ENCODE assay signal across 1 cellular context in genomic region chr3:175215833-175216232, GRCh38.
TF ChIP-seq lines count a peak whose summit lies in the region.

No MANE protein-coding gene starts in this region.

TF ChIP-seq in SK-N-SH, 30 proteins besides CTCF, POLR2A, EP300 and RAD21 (continued from another document):
- TF ChIP-seq REST (IDR thresholded peaks at IDR 0.05; ENCODE audit: low read depth, low read length) (no peak), MEF2A (IDR thresholded peaks at IDR 0.05; ENCODE audit: borderline replicate concordance, low read depth) (no peak), GATA2 (CRISPR knock-in tag; IDR thresholded peaks at IDR 0.05) (no peak), SIN3A (IDR thresholded peaks at IDR 0.05; ENCODE audit: borderline replicate concordance, low read depth, low read length) (no peak), FOXM1 (IDR thresholded peaks at IDR 0.05; ENCODE audit: low read depth) (no peak), GABPA (IDR thresholded peaks at IDR 0.05; ENCODE audit: low read depth) (no peak), PBX3 (IDR thresholded peaks at IDR 0.05) (no peak), FOSL2 (IDR thresholded peaks at IDR 0.05; ENCODE audit: borderline replicate concordance, low read depth) (no peak), TAF1 (IDR thresholded peaks at IDR 0.05; ENCODE audit: borderline replicate concordance, low read depth, low read length) (no peak), TCF12 (IDR thresholded peaks at IDR 0.05) (no peak), NRF1 (IDR thresholded peaks at IDR 0.05; ENCODE audit: low read depth, low read length) (no peak), FOXJ3 (CRISPR knock-in tag; IDR thresholded peaks at IDR 0.05) (no peak), IRF3 (IDR thresholded peaks at IDR 0.05; ENCODE audit: low read depth, low read length) (no peak), USF1 (IDR thresholded peaks at IDR 0.05; ENCODE audit: borderline replicate concordance, low read depth) (no peak)
TF ChIP-seq in SK-N-SH: peak in this region for 0.
